ENCODE assay signal across 15 cellular contexts in genomic region chr1:12903793-12904572, GRCh38. TPM values are rescaled to one million over a fixed set of nuclear protein-coding genes. Genes with fewer than 3 reads are reported as not detected.
"Had no signal": no experiment of that assay in that cellular context is flagged by ENCODE, and none has a peak within 500 bp of the region (broad histone marks: within the 10 kb centered on the region; RNA-seq: fewer than 3 reads in every experiment).

No MANE protein-coding gene starts in this region.

RNA-seq across cellular contexts. Expression of gene PRAMEF10, which starts 5.9 kb away (rescaled TPM):
- total RNA-seq: activated B cell treated with CpG ODN at 0.5 μM for 24 hours; activated CD4-positive, alpha-beta memory T cell treated with anti-CD3 and anti-CD28 coated beads for 36 hours; activated CD4-positive, alpha-beta memory T cell treated with anti-CD3 and anti-CD28 coated beads, Interleukin-2, amount 10 ng/mL, durations not matched to agents 7 days and 5 days; activated CD4-positive, alpha-beta T cell treated with anti-CD3 and anti-CD28 coated beads for 36 hours; activated CD4-positive, alpha-beta T cell treated with anti-CD3 and anti-CD28 coated beads, Interleukin-2, amount 10 ng/mL, durations not matched to agents 24 days and 14 days; activated CD4-positive, alpha-beta T cell treated with anti-CD3 and anti-CD28 coated beads, Interleukin-2, amount 10 ng/mL, durations not matched to agents 7 days and 5 days; activated CD8-positive, alpha-beta memory T cell treated with anti-CD3 and anti-CD28 coated beads for 36 hours; activated CD8-positive, alpha-beta memory T cell treated with anti-CD3 and anti-CD28 coated beads, Interleukin-2, amount 10 ng/mL, durations not matched to agents 7 days and 5 days; activated CD8-positive, alpha-beta T cell treated with anti-CD3 and anti-CD28 coated beads for 36 hours; activated CD8-positive, alpha-beta T cell treated with anti-CD3 and anti-CD28 coated beads, Interleukin-2, amount 10 ng/mL, durations not matched to agents 7 days and 5 days; T-cell; T-helper 1 cell treated with Interleukin-12 subunit alpha and Interleukin-12 subunit beta and Interleukin-4 antibody, amounts not matched to agents 30 ng/mL and 1 ng/mL, for 36 hours; T-helper 17 cell; T-helper 2 cell treated with Interferon-gamma antibody and Interleukin-4, amounts not matched to agents 100 ng/mL and 5 ng/mL, for 36 hours; WTC11 had no signal

RNA-seq across cellular contexts. Expression of gene PRAMEF7, which starts 12.4 kb away (rescaled TPM):
- total RNA-seq: activated B cell treated with CpG ODN at 0.5 μM for 24 hours; activated CD4-positive, alpha-beta memory T cell treated with anti-CD3 and anti-CD28 coated beads for 36 hours; activated CD4-positive, alpha-beta memory T cell treated with anti-CD3 and anti-CD28 coated beads, Interleukin-2, amount 10 ng/mL, durations not matched to agents 7 days and 5 days; activated CD4-positive, alpha-beta T cell treated with anti-CD3 and anti-CD28 coated beads for 36 hours; activated CD4-positive, alpha-beta T cell treated with anti-CD3 and anti-CD28 coated beads, Interleukin-2, amount 10 ng/mL, durations not matched to agents 24 days and 14 days; activated CD4-positive, alpha-beta T cell treated with anti-CD3 and anti-CD28 coated beads, Interleukin-2, amount 10 ng/mL, durations not matched to agents 7 days and 5 days; activated CD8-positive, alpha-beta memory T cell treated with anti-CD3 and anti-CD28 coated beads for 36 hours; activated CD8-positive, alpha-beta memory T cell treated with anti-CD3 and anti-CD28 coated beads, Interleukin-2, amount 10 ng/mL, durations not matched to agents 7 days and 5 days; activated CD8-positive, alpha-beta T cell treated with anti-CD3 and anti-CD28 coated beads for 36 hours; activated CD8-positive, alpha-beta T cell treated with anti-CD3 and anti-CD28 coated beads, Interleukin-2, amount 10 ng/mL, durations not matched to agents 7 days and 5 days; T-cell; T-helper 1 cell treated with Interleukin-12 subunit alpha and Interleukin-12 subunit beta and Interleukin-4 antibody, amounts not matched to agents 30 ng/mL and 1 ng/mL, for 36 hours; T-helper 17 cell; T-helper 2 cell treated with Interferon-gamma antibody and Interleukin-4, amounts not matched to agents 100 ng/mL and 5 ng/mL, for 36 hours; WTC11 had no signal

RNA-seq across cellular contexts. Expression of gene PRAMEF4, which starts 18.0 kb away (rescaled TPM):
- total RNA-seq: activated B cell treated with CpG ODN at 0.5 μM for 24 hours; activated CD4-positive, alpha-beta memory T cell treated with anti-CD3 and anti-CD28 coated beads for 36 hours; activated CD4-positive, alpha-beta memory T cell treated with anti-CD3 and anti-CD28 coated beads, Interleukin-2, amount 10 ng/mL, durations not matched to agents 7 days and 5 days; activated CD4-positive, alpha-beta T cell treated with anti-CD3 and anti-CD28 coated beads for 36 hours; activated CD4-positive, alpha-beta T cell treated with anti-CD3 and anti-CD28 coated beads, Interleukin-2, amount 10 ng/mL, durations not matched to agents 24 days and 14 days; activated CD4-positive, alpha-beta T cell treated with anti-CD3 and anti-CD28 coated beads, Interleukin-2, amount 10 ng/mL, durations not matched to agents 7 days and 5 days; activated CD8-positive, alpha-beta memory T cell treated with anti-CD3 and anti-CD28 coated beads for 36 hours; activated CD8-positive, alpha-beta memory T cell treated with anti-CD3 and anti-CD28 coated beads, Interleukin-2, amount 10 ng/mL, durations not matched to agents 7 days and 5 days; activated CD8-positive, alpha-beta T cell treated with anti-CD3 and anti-CD28 coated beads for 36 hours; activated CD8-positive, alpha-beta T cell treated with anti-CD3 and anti-CD28 coated beads, Interleukin-2, amount 10 ng/mL, durations not matched to agents 7 days and 5 days; T-cell; T-helper 1 cell treated with Interleukin-12 subunit alpha and Interleukin-12 subunit beta and Interleukin-4 antibody, amounts not matched to agents 30 ng/mL and 1 ng/mL, for 36 hours; T-helper 17 cell; T-helper 2 cell treated with Interferon-gamma antibody and Interleukin-4, amounts not matched to agents 100 ng/mL and 5 ng/mL, for 36 hours; WTC11 had no signal

RNA-seq across cellular contexts. Expression of gene PRAMEF6, which starts 43.4 kb away (rescaled TPM):
- total RNA-seq: activated B cell treated with CpG ODN at 0.5 μM for 24 hours; activated CD4-positive, alpha-beta memory T cell treated with anti-CD3 and anti-CD28 coated beads for 36 hours; activated CD4-positive, alpha-beta memory T cell treated with anti-CD3 and anti-CD28 coated beads, Interleukin-2, amount 10 ng/mL, durations not matched to agents 7 days and 5 days; activated CD4-positive, alpha-beta T cell treated with anti-CD3 and anti-CD28 coated beads for 36 hours; activated CD4-positive, alpha-beta T cell treated with anti-CD3 and anti-CD28 coated beads, Interleukin-2, amount 10 ng/mL, durations not matched to agents 24 days and 14 days; activated CD4-positive, alpha-beta T cell treated with anti-CD3 and anti-CD28 coated beads, Interleukin-2, amount 10 ng/mL, durations not matched to agents 7 days and 5 days; activated CD8-positive, alpha-beta memory T cell treated with anti-CD3 and anti-CD28 coated beads for 36 hours; activated CD8-positive, alpha-beta memory T cell treated with anti-CD3 and anti-CD28 coated beads, Interleukin-2, amount 10 ng/mL, durations not matched to agents 7 days and 5 days; activated CD8-positive, alpha-beta T cell treated with anti-CD3 and anti-CD28 coated beads for 36 hours; activated CD8-positive, alpha-beta T cell treated with anti-CD3 and anti-CD28 coated beads, Interleukin-2, amount 10 ng/mL, durations not matched to agents 7 days and 5 days; T-cell; T-helper 1 cell treated with Interleukin-12 subunit alpha and Interleukin-12 subunit beta and Interleukin-4 antibody, amounts not matched to agents 30 ng/mL and 1 ng/mL, for 36 hours; T-helper 17 cell; T-helper 2 cell treated with Interferon-gamma antibody and Interleukin-4, amounts not matched to agents 100 ng/mL and 5 ng/mL, for 36 hours; WTC11 had no signal

RNA-seq across cellular contexts. Expression of gene PRAMEF2, which starts 47.1 kb away (rescaled TPM):
- total RNA-seq: activated B cell treated with CpG ODN at 0.5 μM for 24 hours; activated CD4-positive, alpha-beta memory T cell treated with anti-CD3 and anti-CD28 coated beads for 36 hours; activated CD4-positive, alpha-beta memory T cell treated with anti-CD3 and anti-CD28 coated beads, Interleukin-2, amount 10 ng/mL, durations not matched to agents 7 days and 5 days; activated CD4-positive, alpha-beta T cell treated with anti-CD3 and anti-CD28 coated beads for 36 hours; activated CD4-positive, alpha-beta T cell treated with anti-CD3 and anti-CD28 coated beads, Interleukin-2, amount 10 ng/mL, durations not matched to agents 24 days and 14 days; activated CD4-positive, alpha-beta T cell treated with anti-CD3 and anti-CD28 coated beads, Interleukin-2, amount 10 ng/mL, durations not matched to agents 7 days and 5 days; activated CD8-positive, alpha-beta memory T cell treated with anti-CD3 and anti-CD28 coated beads for 36 hours; activated CD8-positive, alpha-beta memory T cell treated with anti-CD3 and anti-CD28 coated beads, Interleukin-2, amount 10 ng/mL, durations not matched to agents 7 days and 5 days; activated CD8-positive, alpha-beta T cell treated with anti-CD3 and anti-CD28 coated beads for 36 hours; activated CD8-positive, alpha-beta T cell treated with anti-CD3 and anti-CD28 coated beads, Interleukin-2, amount 10 ng/mL, durations not matched to agents 7 days and 5 days; T-cell; T-helper 1 cell treated with Interleukin-12 subunit alpha and Interleukin-12 subunit beta and Interleukin-4 antibody, amounts not matched to agents 30 ng/mL and 1 ng/mL, for 36 hours; T-helper 17 cell; T-helper 2 cell treated with Interferon-gamma antibody and Interleukin-4, amounts not matched to agents 100 ng/mL and 5 ng/mL, for 36 hours; WTC11 had no signal
